In the genomic region with DNA sequence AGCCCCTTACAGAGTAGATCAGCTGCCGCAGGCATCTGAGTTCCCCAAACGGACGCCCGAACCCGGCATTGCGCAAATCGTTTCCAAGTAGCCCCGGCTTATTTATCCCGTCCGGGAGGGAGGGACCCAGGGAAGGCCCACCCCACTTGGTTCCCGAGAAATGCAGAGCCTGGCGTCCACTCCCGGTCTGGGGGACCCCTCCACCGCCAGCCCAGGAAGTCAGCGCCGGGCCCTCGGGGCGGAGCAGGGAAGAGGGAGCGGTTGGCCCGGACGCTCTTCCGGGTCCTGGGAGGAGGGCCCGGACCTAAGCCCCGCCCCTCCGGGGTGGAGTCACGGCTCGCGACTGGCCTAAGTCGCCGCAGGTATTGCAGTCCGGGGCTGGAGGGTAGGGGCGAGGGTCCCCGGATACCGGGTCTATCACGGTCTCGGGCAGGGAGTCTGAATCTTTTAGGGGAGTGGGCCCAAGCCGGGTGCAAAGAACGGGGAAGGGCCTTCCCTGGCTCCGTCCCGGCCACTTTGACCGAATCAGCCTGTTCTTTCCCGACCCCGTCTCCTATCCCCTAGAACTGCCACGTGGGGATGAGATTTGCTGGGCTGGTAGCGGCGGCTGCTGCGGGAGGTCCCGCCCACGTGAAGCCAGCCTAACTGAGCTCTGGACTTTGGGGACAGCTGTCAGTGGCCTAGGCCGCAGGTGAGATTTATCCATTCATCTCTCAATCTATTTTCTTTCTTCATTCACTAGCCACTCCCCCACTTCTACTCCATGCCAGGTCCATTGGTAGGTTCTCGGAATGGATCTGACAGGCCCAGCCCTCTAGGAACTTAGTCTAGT, we compare ENCODE assay signal across 8 cellular contexts. TPM values are rescaled to one million over a fixed set of nuclear protein-coding genes. Genes with fewer than 3 reads are reported as not detected.
DNase-seq lines count a peak whose midpoint lies in the region; ATAC-seq and TF ChIP-seq lines count a peak whose summit lies in the region.

A gene with protein sequence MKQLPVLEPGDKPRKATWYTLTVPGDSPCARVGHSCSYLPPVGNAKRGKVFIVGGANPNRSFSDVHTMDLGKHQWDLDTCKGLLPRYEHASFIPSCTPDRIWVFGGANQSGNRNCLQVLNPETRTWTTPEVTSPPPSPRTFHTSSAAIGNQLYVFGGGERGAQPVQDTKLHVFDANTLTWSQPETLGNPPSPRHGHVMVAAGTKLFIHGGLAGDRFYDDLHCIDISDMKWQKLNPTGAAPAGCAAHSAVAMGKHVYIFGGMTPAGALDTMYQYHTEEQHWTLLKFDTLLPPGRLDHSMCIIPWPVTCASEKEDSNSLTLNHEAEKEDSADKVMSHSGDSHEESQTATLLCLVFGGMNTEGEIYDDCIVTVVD (plus strand): TSS at position 327 of the 832 bp plus-strand sequence. CDS start 2,472 bp downstream, outside the sequence.

- peak; percentile 99 for ATAC-seq in HG03460 (IDR thresholded peaks at IDR 0.05; ENCODE audit: unreplicated experiment)
- ATAC-seq in left lung: peak; percentile 99

- no peaks in the 10 kb centered on the region for H3K9me3 ChIP-seq in left lung

- peaks cover 0 to 21% of the 10 kb centered on the region in 2 donors for H3K4me1 ChIP-seq in left lung

- TF ChIP-seq CTCF in BJ (IDR thresholded peaks at IDR 0.05; ENCODE audit: insufficient read depth, low read depth, low read length): no peak
- TF ChIP-seq CTCF in left lung (IDR thresholded peaks at IDR 0.05): no peak

- H3K27me3 ChIP-seq in BJ (ENCODE audit: control insufficient read depth, insufficient read depth, low read length) (no peaks in the 10 kb centered on the region), left lung (no peaks in the 10 kb centered on the region)

- POLR2A ChIA-PET in BJ (lab: Charles Lee): interaction anchor here (0.6 kb wide), 1 partner anchor 10 kb away, joined by 4 read pairs; no protein-coding TSS in a partner anchor

- H3K27ac ChIP-seq in left lung: peak within 1 kb of the TSS; percentile 91 to 97

- H3K4me3 ChIP-seq in BJ (ENCODE audit: low read depth, low read length) (peak within 1 kb of the TSS; percentile 78), left lung (peak within 1 kb of the TSS; percentile 64 to 76)

- CTCF ChIA-PET in BJ (lab: Yijun Ruan, JAX): interaction anchor here (0.8 to 1.4 kb wide), 3 partner anchors 10 to 14 kb away, joined by 3 read pairs; no protein-coding TSS in a partner anchor

- DNase-seq in BJ (ENCODE audit: low read depth): peak; percentile 87
- DNase-seq in GM19240 (ENCODE audit: insufficient read length, low spot score): peak; percentile 91
- DNase-seq in NCI-H526 (lab: John Stamatoyannopoulos, UW): peak; percentile 58 to 90
- peak; percentile 86 for DNase-seq in activated CD4-positive, alpha-beta T cell treated with anti-CD3 and anti-CD28 coated beads, Interleukin-2, amount 50 U/mL, for 1 hour
- peak; percentile 86 for DNase-seq in dedifferentiated amniotic fluid mesenchymal stem cell (ENCODE audit: extremely low spot score)
- peak; percentile 95 to 99 for DNase-seq in left lung
- DNase-seq in stimulated activated CD4-positive, alpha-beta T cell treated with anti-CD3 and anti-CD28 coated beads, Interleukin-2, amount 100 ng/mL, for 48 hours: peak; percentile 90 to 92

- peaks cover 4% of the 10 kb centered on the region for H3K36me3 ChIP-seq in BJ (ENCODE audit: control insufficient read depth, insufficient read depth, low read length)
- peaks cover 0 to 12% of the 10 kb centered on the region in 2 donors for H3K36me3 ChIP-seq in left lung

- intact Hi-C loops in left lung (cut with DNase I): no loop called here

RNA-seq across cellular contexts. Expression of the gene that starts here (rescaled TPM):
- 43.6 and 53.6 TPM in 2 replicates for polyA plus RNA-seq in BJ (2011; rRNA removed)
- polyA minus RNA-seq in BJ (2011; rRNA and poly(A)+ RNA removed): 13.1 and 21.8 TPM in 2 replicates
- total RNA-seq in left lung: 10 to 100 TPM; 13.9 to 18.7 TPM

Comparison
In these comparisons a context has a peak if more than half of its experiments do, and no peak if none do; other contexts are left out.
1. Peak in every context shown above with its lines: DNase-seq, ATAC-seq, H3K4me3 ChIP-seq and H3K27ac ChIP-seq.